In genomic region chr13:23069571-23069970, GRCh38 we compare ENCODE assay signal across 19 cellular contexts.
DNase-seq lines count a peak whose midpoint lies in the region; ATAC-seq and TF ChIP-seq lines count a peak whose summit lies in the region.
"Had no signal": no experiment of that assay in that cellular context is flagged by ENCODE, and none has a peak within 500 bp of the region (broad histone marks: within the 10 kb centered on the region; RNA-seq: fewer than 3 reads in every experiment).

No MANE protein-coding gene starts in this region.

- peaks cover 11% of the 10 kb centered on the region for H3K4me1 Mint-ChIP-seq in mesothelial cell of epicardium
- H3K4me1 Mint-ChIP-seq: memory B cell had no signal

- TF ChIP-seq CTCF in AG09309 (IDR thresholded peaks at IDR 0.05; ENCODE audit: control insufficient read depth, insufficient read depth, low read depth, low read length, missing control alignments) (no peak), choroid plexus epithelial cell (conservative IDR thresholded peaks at IDR 0.05; ENCODE audit: low read depth, low read length) (no peak), mesothelial cell of epicardium (IDR thresholded peaks at IDR 0.05; ENCODE audit: unreplicated experiment) (no peak)

- ATAC-seq in GM21526 (IDR thresholded peaks at IDR 0.05; ENCODE audit: low FRiP score, unreplicated experiment) (no peak), GM21786 (IDR thresholded peaks at IDR 0.05; ENCODE audit: unreplicated experiment) (no peak), HG03469 (IDR thresholded peaks at IDR 0.05; ENCODE audit: unreplicated experiment) (no peak)
- ATAC-seq: GM12878, K562 had no signal

- H3K27me3 Mint-ChIP-seq in mesothelial cell of epicardium (ENCODE audit: low read depth) = no peaks in the 10 kb centered on the region

- DNase-seq in AG09309 (ENCODE audit: low read depth) (peak; percentile 56), HPDE6-E6E7 (ENCODE audit: extremely low spot score) (peak; percentile 15), choroid plexus epithelial cell (ENCODE audit: low read depth) (peak; percentile 1), mesothelial cell of epicardium (ENCODE audit: low spot score in 2 of 2, unreplicated experiment in 2 of 2) (no peak), SKM-1 (lab: John Stamatoyannopoulos, UW; ENCODE audit: unreplicated experiment) (no peak)
- DNase-seq: activated CD8-positive, alpha-beta memory T cell treated with anti-CD3 and anti-CD28 coated beads for 24 hours; aorta; DND-41; gastrocnemius medialis; NCI-H1436 treated with DMSO at 0.1 percent for 48 hours; small intestine; stimulated activated naive CD4-positive, alpha-beta T cell treated with Interleukin-2 at 50 U/mL for 16 hours; upper lobe of left lung had no signal

- peaks cover 20% of the 10 kb centered on the region for H3K9me3 Mint-ChIP-seq in mesothelial cell of epicardium

- no peak overlapping the region for H3K4me3 Mint-ChIP-seq in mesothelial cell of epicardium
- H3K4me3 Mint-ChIP-seq: memory B cell had no signal

- H3K4me3 ChIP-seq in AG09309 (ENCODE audit: control insufficient read depth, low read depth, low read length) = no peak overlapping the region
- H3K4me3 ChIP-seq in choroid plexus epithelial cell (ENCODE audit: low read depth, low read length) = no peak overlapping the region
- H3K4me3 ChIP-seq: gastrocnemius medialis, GM12878, K562, upper lobe of left lung had no signal

- peak overlapping the region; percentile 32 for H3K27ac Mint-ChIP-seq in mesothelial cell of epicardium
- H3K27ac Mint-ChIP-seq: memory B cell had no signal

- peaks cover 2% of the 10 kb centered on the region for H3K36me3 Mint-ChIP-seq in mesothelial cell of epicardium
- H3K36me3 Mint-ChIP-seq: memory B cell had no signal

Comparison
In these comparisons a context has a peak if more than half of its experiments do, and no peak if none do; other contexts are left out.
1. DNase-seq: peak in AG09309 (single experiment), HPDE6-E6E7 (single experiment) and choroid plexus epithelial cell (single experiment); none in mesothelial cell of epicardium (0 of 2) and SKM-1 (single experiment).